In the genomic region with DNA sequence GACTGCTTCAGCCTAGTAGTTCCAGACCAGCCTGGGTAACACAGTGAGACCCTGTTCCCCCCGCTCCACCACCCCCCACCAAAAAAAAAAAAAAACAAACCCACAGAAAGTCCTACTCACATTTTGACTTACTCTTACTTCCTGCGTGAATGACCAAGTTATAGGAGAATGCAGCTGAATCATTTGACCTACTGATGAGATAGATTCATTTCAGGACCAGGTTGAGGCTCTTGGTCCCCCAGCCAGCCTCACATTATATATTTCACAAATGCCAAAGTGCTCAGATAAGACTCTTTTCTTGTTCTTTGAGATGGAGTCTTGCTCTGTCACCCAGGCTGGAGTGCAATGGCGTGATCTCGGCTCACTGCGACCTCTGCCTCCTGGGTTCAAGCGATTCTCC, we compare ENCODE assay signal across 27 cellular contexts.
"Had no signal": no experiment of that assay in that cellular context is flagged by ENCODE, and none has a peak within 500 bp of the region (broad histone marks: within the 10 kb centered on the region; RNA-seq: fewer than 3 reads in every experiment).

No MANE protein-coding gene starts in this region.

- H3K4me1 Mint-ChIP-seq: endodermal cell; nephron; stimulated activated memory B cell treated with anti-CD40 and anti-IgM and Interleukin-4, amounts not matched to agents 10 μg/mL and 1 μg/mL and 100 μg/mL, for 72 hours had no signal

- H3K27me3 Mint-ChIP-seq: progenitor cell of endocrine pancreas; stimulated activated memory B cell treated with anti-CD40 and anti-IgM and Interleukin-4, amounts not matched to agents 10 μg/mL and 1 μg/mL and 100 μg/mL, for 72 hours had no signal

- ATAC-seq: left colon; left ventricle myocardium superior; pancreas; right cardiac atrium; stimulated activated memory B cell treated with anti-CD40 and anti-IgM and Interleukin-4, amounts not matched to agents 10 μg/mL and 1 μg/mL and 100 μg/mL, for 72 hours had no signal

- H3K9me3 Mint-ChIP-seq: endodermal cell; stimulated activated memory B cell treated with anti-CD40 and anti-IgM and Interleukin-4, amounts not matched to agents 10 μg/mL and 1 μg/mL and 100 μg/mL, for 72 hours had no signal

- H3K27ac Mint-ChIP-seq: endodermal cell; nephron; progenitor cell of endocrine pancreas; stimulated activated memory B cell treated with anti-CD40 and anti-IgM and Interleukin-4, amounts not matched to agents 10 μg/mL and 1 μg/mL and 100 μg/mL, for 72 hours had no signal

- H3K36me3 ChIP-seq: pancreas, stomach, thoracic aorta had no signal

- H3K36me3 Mint-ChIP-seq: stimulated activated memory B cell treated with anti-CD40 and anti-IgM and Interleukin-4, amounts not matched to agents 10 μg/mL and 1 μg/mL and 100 μg/mL, for 72 hours had no signal

- H3K79me2 ChIP-seq: hepatocyte had no signal

- H3K27ac ChIP-seq: coronary artery, hepatocyte, pancreas, stomach, thoracic aorta had no signal

- DNase-seq: effector CD4-positive, alpha-beta T cell; endodermal cell; erythroblast; foreskin melanocyte; head of caudate nucleus; left colon; left ventricle myocardium superior; mesenchymal stem cell; midbrain; occipital lobe; pancreas; right cardiac atrium; small intestine; stimulated activated CD4-positive, alpha-beta T cell treated with anti-CD3 and anti-CD28 coated beads, Interleukin-12 subunit alpha, Interleukin-12 subunit beta, amount 100 ng/mL, for 4 hours; stimulated activated CD4-positive, alpha-beta T cell treated with anti-CD3 and anti-CD28 coated beads, Interleukin-4, amount 100 ng/mL, for 1 hour; stimulated activated CD8-positive, alpha-beta memory T cell treated with anti-CD3 and anti-CD28 coated beads, Interleukin-4, amount 100 ng/mL, for 48 hours; stomach; substantia nigra; trophoblast cell had no signal

- H3K4me2 ChIP-seq: hepatocyte had no signal

- H3K9me3 ChIP-seq: pancreas, stomach, thoracic aorta had no signal

- H2AFZ ChIP-seq: hepatocyte had no signal

- FAIRE-seq: endothelial cell of umbilical vein, pancreas, small intestine had no signal

- H3K4me1 ChIP-seq: pancreas had no signal

- H3K27me3 ChIP-seq: hepatocyte, pancreas, stomach had no signal

- H3K4me3 Mint-ChIP-seq: endodermal cell; nephron; stimulated activated memory B cell treated with anti-CD40 and anti-IgM and Interleukin-4, amounts not matched to agents 10 μg/mL and 1 μg/mL and 100 μg/mL, for 72 hours had no signal

- H3K4me3 ChIP-seq: coronary artery, hepatocyte, lung, pancreas, stomach, thoracic aorta had no signal
